Comparison of ENCODE assay signal across 24 cellular contexts in the genomic region with DNA sequence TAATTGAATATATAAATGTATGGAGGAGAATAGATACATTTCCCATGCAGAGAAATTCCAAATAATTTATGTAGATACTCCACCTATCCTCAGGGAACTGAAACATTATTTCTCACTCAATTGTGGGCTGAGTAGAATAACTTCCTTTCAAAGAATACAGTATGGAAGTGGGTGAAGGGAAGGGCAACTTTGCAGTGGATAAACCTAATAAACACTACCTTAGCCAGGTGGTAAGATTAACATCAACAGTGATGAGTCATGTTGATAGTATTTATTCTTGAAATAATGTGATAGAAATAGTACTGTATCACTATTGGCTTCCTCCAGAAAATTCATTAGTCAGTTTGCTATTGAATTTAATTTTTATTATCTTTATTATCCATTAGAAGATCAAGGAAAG.
DNase-seq lines count a peak whose midpoint lies in the region; ATAC-seq, FAIRE-seq and TF ChIP-seq lines count a peak whose summit lies in the region.
"Had no signal": no experiment of that assay in that cellular context is flagged by ENCODE, and none has a peak within 500 bp of the region (broad histone marks: within the 10 kb centered on the region; RNA-seq: fewer than 3 reads in every experiment).

No MANE protein-coding gene starts in this region.

- intact Hi-C loops in mammary epithelial cell (cut with micrococcal nuclease): no loop called here
- intact Hi-C loops in breast epithelium (cut with DNase I; ENCODE audit: low total_unique reads): no loop called here
- intact Hi-C loops in PC-3 (cut with micrococcal nuclease): no loop called here

- H3K9ac ChIP-seq in mammary epithelial cell (ENCODE audit: insufficient read depth, low read length): no peak overlapping the region
- no peak overlapping the region for H3K9ac ChIP-seq in PC-3 (ENCODE audit: low read length)

- no peaks in the 10 kb centered on the region for H3F3A ChIP-seq in PC-3 (ENCODE audit: low read length, unreplicated experiment)

- no peak overlapping the region for H3K27ac ChIP-seq in mammary epithelial cell (ENCODE audit: insufficient read depth, low read depth, low read length)
- H3K27ac ChIP-seq in breast epithelium: no peak overlapping the region
- no peak overlapping the region for H3K27ac ChIP-seq in PC-3 (ENCODE audit: low read length)
- H3K27ac ChIP-seq: 22Rv1 had no signal

- no peak overlapping the region for H3K4me2 ChIP-seq in mammary epithelial cell (ENCODE audit: insufficient read depth, low read depth, low read length)
- H3K4me2 ChIP-seq in PC-3 (ENCODE audit: low read length): no peak overlapping the region
- H3K4me2 ChIP-seq: GM23338 had no signal

- no peaks in the 10 kb centered on the region for H3K27me3 ChIP-seq in mammary epithelial cell (ENCODE audit: insufficient read depth, low read length)
- no peaks in the 10 kb centered on the region for H3K27me3 ChIP-seq in breast epithelium
- no peaks in the 10 kb centered on the region for H3K27me3 ChIP-seq in PC-3 (ENCODE audit: low read length)
- no peaks in the 10 kb centered on the region for H3K27me3 ChIP-seq in bronchial epithelial cell (ENCODE audit: control insufficient read depth, insufficient read depth, low read length)

- no peak for FAIRE-seq in bronchial epithelial cell (lab: Jason Lieb, UNC)
- FAIRE-seq: A204.1, GM12878, GM19239 had no signal

- dilution Hi-C loops in mammary epithelial cell (cut with HindIII; ENCODE audit: low sequenced_read_pairs): no loop called here

- H3K36me3 ChIP-seq in mammary epithelial cell (ENCODE audit: insufficient read depth, low read length) (no peaks in the 10 kb centered on the region), breast epithelium (no peaks in the 10 kb centered on the region), PC-3 (ENCODE audit: low read depth, low read length) (no peaks in the 10 kb centered on the region), bronchial epithelial cell (ENCODE audit: control insufficient read depth, insufficient read depth, low read length) (no peaks in the 10 kb centered on the region)

- CTCF ChIA-PET in mammary epithelial cell (lab: Charles Lee; ENCODE audit: low non-redundant PET): no interaction called here
- CTCF ChIA-PET in PC-3 (lab: Charles Lee): no interaction called here

- H3K4me3 ChIP-seq in mammary epithelial cell (replicated peaks in 1 of 3; ENCODE audit: insufficient read depth in 1 of 3, low read depth in 2 of 3, low read length in 3 of 3): no peak overlapping the region
- no peak overlapping the region for H3K4me3 ChIP-seq in breast epithelium
- H3K4me3 ChIP-seq in PC-3 (ENCODE audit: low read length): no peak overlapping the region
- H3K4me3 ChIP-seq in bronchial epithelial cell (ENCODE audit: low read depth, low read length): no peak overlapping the region
- H3K4me3 ChIP-seq: GM12878, GM23338 had no signal

- ATAC-seq in PC-3 (peak; percentile 54), HG03442 (IDR thresholded peaks at IDR 0.05; ENCODE audit: unreplicated experiment) (no peak), GM19395 (IDR thresholded peaks at IDR 0.05; ENCODE audit: unreplicated experiment) (no peak)
- ATAC-seq: GM12878, GM23338, HCT116 had no signal

- H3K79me2 ChIP-seq in mammary epithelial cell (ENCODE audit: insufficient read depth, low read length): no peaks in the 10 kb centered on the region
- no peaks in the 10 kb centered on the region for H3K79me2 ChIP-seq in PC-3 (ENCODE audit: low read length)

- H2AFZ ChIP-seq in mammary epithelial cell (ENCODE audit: low read depth, low read length): no peak overlapping the region
- H2AFZ ChIP-seq in PC-3 (ENCODE audit: low read length): no peak overlapping the region
- H2AFZ ChIP-seq: GM23338 had no signal

- DNase-seq in mammary epithelial cell (peak; percentile 35), breast epithelium (ENCODE audit: low spot score in 2 of 2) (no peak), PC-3 (peak; percentile 37), bronchial epithelial cell (ENCODE audit: low read depth) (peak; percentile 27), kidney tubule cell (ENCODE audit: low spot score) (peak; percentile 15), NCI-H1417 treated with DMSO at 0.1 percent for 48 hours (lab: John Stamatoyannopoulos, UW) (no peak)
- DNase-seq: ACHN; AML-193; C1 segment of cervical spinal cord; Calu3; CD4-positive, alpha-beta memory T cell; COR-L47; DMS79; EL; GDM1; H9 had no signal

- H4K20me1 ChIP-seq in mammary epithelial cell (ENCODE audit: insufficient read depth, low read length): no peaks in the 10 kb centered on the region
- H4K20me1 ChIP-seq in PC-3 (ENCODE audit: low read length): no peaks in the 10 kb centered on the region

- TF ChIP-seq POLR2A in breast epithelium (IDR thresholded peaks at IDR 0.05): no peak

- H3K9me2 ChIP-seq in PC-3 (replicated peaks; ENCODE audit: low read length): no peaks in the 10 kb centered on the region

- H3K9me3 ChIP-seq in mammary epithelial cell (replicated peaks; ENCODE audit: insufficient read depth, low read length): no peaks in the 10 kb centered on the region
- H3K9me3 ChIP-seq in breast epithelium: peaks cover 0 to 10% of the 10 kb centered on the region in 2 donors
- no peaks in the 10 kb centered on the region for H3K9me3 ChIP-seq in PC-3 (ENCODE audit: low read length)

- BruUV-seq in mammary epithelial cell (replicated peaks; lab: Mats Ljungman, UMichigan): no TSS peak
- BruUV-seq in PC-3 (replicated peaks; lab: Mats Ljungman, UMichigan): no TSS peak

- POLR2A ChIA-PET in PC-3 (lab: Charles Lee; ENCODE audit: unreplicated experiment): no interaction called here

- in situ Hi-C loops in mammary epithelial cell (cut with MboI; ENCODE audit: low sequenced_read_pairs in 2 of 2): no loop called here

- TF ChIP-seq CTCF in mammary epithelial cell (conservative IDR thresholded peaks at IDR 0.05 in 1 of 2, IDR thresholded peaks at IDR 0.05 in 1 of 2; ENCODE audit: extremely low read depth in 1 of 2, insufficient read depth in 1 of 2, low read depth in 1 of 2, low read length in 2 of 2) (no peak), breast epithelium (IDR thresholded peaks at IDR 0.05) (no peak), PC-3 (conservative IDR thresholded peaks at IDR 0.05; ENCODE audit: low read depth, low read length) (no peak), bronchial epithelial cell (IDR thresholded peaks at IDR 0.05; ENCODE audit: insufficient read depth, low read length, severe bottlenecking) (no peak)

- H3K4me1 ChIP-seq in mammary epithelial cell (ENCODE audit: insufficient read depth, low read length) (no peaks in the 10 kb centered on the region), breast epithelium (no peaks in the 10 kb centered on the region), PC-3 (ENCODE audit: insufficient read depth, low read length) (no peaks in the 10 kb centered on the region)

Comparison
In these comparisons a context has a peak if more than half of its experiments do, and no peak if none do; other contexts are left out.
1. DNase-seq: peak in mammary epithelial cell (single experiment), PC-3 (single experiment), bronchial epithelial cell (single experiment) and kidney tubule cell (single experiment); none in breast epithelium (0 of 2) and NCI-H1417 treated with DMSO at 0.1 percent for 48 hours (single experiment).